16 cellular contexts compared by ENCODE assay signal in the genomic region with DNA sequence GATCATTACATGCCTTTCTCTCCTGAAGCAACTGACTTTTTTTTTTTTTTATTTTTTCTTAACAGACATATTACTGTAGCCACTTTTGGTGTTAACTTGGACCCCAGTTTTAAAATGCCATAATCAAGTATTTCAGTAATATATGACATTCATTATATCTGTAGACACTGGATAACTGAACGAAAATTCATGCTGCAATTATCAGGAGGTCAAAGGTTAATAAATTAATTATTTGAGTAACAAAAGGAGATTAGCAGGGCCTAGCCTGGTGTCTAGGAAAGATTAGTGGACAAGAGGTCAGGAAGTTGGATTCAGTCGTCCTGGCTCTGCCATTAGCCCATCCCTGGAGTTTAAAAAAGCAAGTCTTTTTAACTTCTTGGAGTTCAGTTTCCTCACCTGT.
DNase-seq lines count a peak whose midpoint lies in the region; ATAC-seq, FAIRE-seq and TF ChIP-seq lines count a peak whose summit lies in the region.
"Had no signal": no experiment of that assay in that cellular context is flagged by ENCODE, and none has a peak within 500 bp of the region (broad histone marks: within the 10 kb centered on the region; RNA-seq: fewer than 3 reads in every experiment).

No MANE protein-coding gene starts in this region.

- no peak for TF ChIP-seq EP300 in gastroesophageal sphincter (IDR thresholded peaks at IDR 0.05)

- ATAC-seq in natural killer cell treated with Interleukin-12 subunit alpha and Interleukin-12 subunit beta and Interleukin-15 and Interleukin-18, amount 100 ng/mL, for 72 hours = no peak
- ATAC-seq in natural killer cell (no peak), gastroesophageal sphincter (no peak), omental fat pad (ENCODE audit: low FRiP score) (no peak), PC-3 (no peak)
- ATAC-seq: CD8-positive, alpha-beta T cell; GM12878 had no signal

- peaks cover 7 to 84% of the 10 kb centered on the region in 2 donors for H3K36me3 ChIP-seq in gastroesophageal sphincter
- H3K36me3 ChIP-seq in small intestine (ENCODE audit: control insufficient read depth in 2 of 2, insufficient read depth in 2 of 2, low read length in 2 of 2) = no peaks in the 10 kb centered on the region
- no peaks in the 10 kb centered on the region for H3K36me3 ChIP-seq in PC-3 (ENCODE audit: low read depth, low read length)

- FAIRE-seq in small intestine (lab: Jason Lieb, UNC) = no peak
- FAIRE-seq: GM12878, H1, HTR-8/SVneo had no signal

- H3K27ac ChIP-seq in gastroesophageal sphincter (peak overlapping the region in 3 of 4 donors; percentile 25 to 67 (median 25)), small intestine (ENCODE audit: low read depth in 1 of 2, low read length in 1 of 2) (no peak overlapping the region), PC-3 (ENCODE audit: low read length) (no peak overlapping the region)
- H3K27ac ChIP-seq: BLaER1 treated with 17β-estradiol and CSF1 and Interleukin-3, amounts not matched to agents 10 nM and 100 nM had no signal

- no peaks in the 10 kb centered on the region for H4K20me1 ChIP-seq in PC-3 (ENCODE audit: low read length)
- H4K20me1 ChIP-seq: BLaER1 treated with 17β-estradiol and CSF1 and Interleukin-3, amounts not matched to agents 10 nM and 100 nM had no signal

- peak overlapping the region; percentile 51 to 100 for H3K27ac Mint-ChIP-seq in natural killer cell treated with Interleukin-12 subunit alpha and Interleukin-12 subunit beta and Interleukin-15 and Interleukin-18, amount 100 ng/mL, for 72 hours
- peak overlapping the region in 1 of 2 donors; percentile 99 for H3K27ac Mint-ChIP-seq in natural killer cell
- H3K27ac Mint-ChIP-seq: B cell; CD8-positive, alpha-beta T cell; H9 had no signal

- peaks cover 38 to 53% of the 10 kb centered on the region in 2 donors for H3K4me1 Mint-ChIP-seq in natural killer cell treated with Interleukin-12 subunit alpha and Interleukin-12 subunit beta and Interleukin-15 and Interleukin-18, amount 100 ng/mL, for 72 hours (ENCODE audit: low read depth in 2 of 2)
- peaks cover 39 to 41% of the 10 kb centered on the region in 2 donors for H3K4me1 Mint-ChIP-seq in natural killer cell

- DNase-seq in natural killer cell treated with Interleukin-12 subunit alpha and Interleukin-12 subunit beta and Interleukin-15 and Interleukin-18, amount 100 ng/mL, for 72 hours (ENCODE audit: low spot score) = no peak
- DNase-seq in natural killer cell (no peak), small intestine (peak; percentile 24), activated T-cell treated with anti-CD3 and anti-CD28 coated beads for 4 hours (no peak), omental fat pad (ENCODE audit: low spot score) (no peak), PC-3 (no peak)
- DNase-seq: Calu3; CD8-positive, alpha-beta T cell; DMS79 treated with DMSO at 0.1 percent for 48 hours; H9 had no signal

- no peak overlapping the region for H3K9ac ChIP-seq in PC-3 (ENCODE audit: low read length)
- H3K9ac ChIP-seq: BLaER1 treated with 17β-estradiol and CSF1 and Interleukin-3, amounts not matched to agents 10 nM and 100 nM had no signal

- peaks cover 4% of the 10 kb centered on the region for H3K9me3 Mint-ChIP-seq in natural killer cell treated with Interleukin-12 subunit alpha and Interleukin-12 subunit beta and Interleukin-15 and Interleukin-18, amount 100 ng/mL, for 72 hours
- no peaks in the 10 kb centered on the region for H3K9me3 Mint-ChIP-seq in natural killer cell
- H3K9me3 Mint-ChIP-seq: CD8-positive, alpha-beta T cell; H9 had no signal

- TF ChIP-seq POLR2A in gastroesophageal sphincter (IDR thresholded peaks at IDR 0.05) = no peak

- H3K4me3 Mint-ChIP-seq in natural killer cell treated with Interleukin-12 subunit alpha and Interleukin-12 subunit beta and Interleukin-15 and Interleukin-18, amount 100 ng/mL, for 72 hours = no peak overlapping the region
- H3K4me3 Mint-ChIP-seq in natural killer cell = no peak overlapping the region
- H3K4me3 Mint-ChIP-seq: B cell; CD8-positive, alpha-beta T cell; H9 had no signal

- H3K4me3 ChIP-seq in gastroesophageal sphincter (no peak overlapping the region), small intestine (ENCODE audit: low read depth in 1 of 2, low read length in 2 of 2) (no peak overlapping the region), PC-3 (ENCODE audit: low read length) (no peak overlapping the region)
- H3K4me3 ChIP-seq: BLaER1 treated with 17β-estradiol and CSF1 and Interleukin-3, amounts not matched to agents 10 nM and 100 nM; GM12878 had no signal

- H3K9me3 ChIP-seq in gastroesophageal sphincter (no peaks in the 10 kb centered on the region), small intestine (ENCODE audit: control insufficient read depth, low read depth) (no peaks in the 10 kb centered on the region), PC-3 (ENCODE audit: low read length) (no peaks in the 10 kb centered on the region)

- no peaks in the 10 kb centered on the region for H3K27me3 Mint-ChIP-seq in natural killer cell treated with Interleukin-12 subunit alpha and Interleukin-12 subunit beta and Interleukin-15 and Interleukin-18, amount 100 ng/mL, for 72 hours
- no peaks in the 10 kb centered on the region for H3K27me3 Mint-ChIP-seq in natural killer cell (ENCODE audit: low read depth in 2 of 2)
- H3K27me3 Mint-ChIP-seq: B cell had no signal

- no peak for TF ChIP-seq CTCF in natural killer cell (IDR thresholded peaks at IDR 0.05)
- no peak for TF ChIP-seq CTCF in gastroesophageal sphincter (IDR thresholded peaks at IDR 0.05)
- no peak for TF ChIP-seq CTCF in omental fat pad (IDR thresholded peaks at IDR 0.05)
- TF ChIP-seq CTCF in PC-3 (conservative IDR thresholded peaks at IDR 0.05; ENCODE audit: low read depth, low read length) = no peak

- CTCF ChIA-PET in PC-3 (lab: Charles Lee) = no interaction called here

- no peaks in the 10 kb centered on the region for H3K9me2 ChIP-seq in PC-3 (replicated peaks; ENCODE audit: low read length)

- no peaks in the 10 kb centered on the region for H3K27me3 ChIP-seq in gastroesophageal sphincter
- no peaks in the 10 kb centered on the region for H3K27me3 ChIP-seq in small intestine (ENCODE audit: control insufficient read depth in 2 of 2, insufficient read depth in 2 of 2, low read length in 2 of 2)
- no peaks in the 10 kb centered on the region for H3K27me3 ChIP-seq in PC-3 (ENCODE audit: low read length)
- H3K27me3 ChIP-seq: BLaER1 treated with 17β-estradiol and CSF1 and Interleukin-3, amounts not matched to agents 10 nM and 100 nM had no signal

- POLR2A ChIA-PET in PC-3 (lab: Charles Lee; ENCODE audit: unreplicated experiment) = no interaction called here

- WGBS in gastroesophageal sphincter (ENCODE audit: low coverage in 1 of 2), 2 donors = 69 to 83% methylated on average over 1 to 2 of the region's 2 CpGs
- WGBS in small intestine, 3 donors = 16 to 59% (median 36%) methylated on average over 2 of the region's 2 CpGs

- H2AFZ ChIP-seq in PC-3 (ENCODE audit: low read length) = no peak overlapping the region

- no peak overlapping the region for H3K4me2 ChIP-seq in PC-3 (ENCODE audit: low read length)
- H3K4me2 ChIP-seq: BLaER1 treated with 17β-estradiol and CSF1 and Interleukin-3, amounts not matched to agents 10 nM and 100 nM had no signal

- peaks cover 2 to 20% (median 8%) of the 10 kb centered on the region in 3 donors for H3K4me1 ChIP-seq in gastroesophageal sphincter
- H3K4me1 ChIP-seq in small intestine (ENCODE audit: control insufficient read depth in 2 of 2, insufficient read depth in 1 of 2, low read depth in 1 of 2, low read length in 1 of 2) = peaks cover 0 to 4% of the 10 kb centered on the region in 2 donors
- H3K4me1 ChIP-seq in PC-3 (ENCODE audit: insufficient read depth, low read length) = no peaks in the 10 kb centered on the region

- H3K79me2 ChIP-seq in PC-3 (ENCODE audit: low read length) = no peaks in the 10 kb centered on the region

- H3F3A ChIP-seq in PC-3 (ENCODE audit: low read length, unreplicated experiment) = no peaks in the 10 kb centered on the region

- H3K36me3 Mint-ChIP-seq in natural killer cell treated with Interleukin-12 subunit alpha and Interleukin-12 subunit beta and Interleukin-15 and Interleukin-18, amount 100 ng/mL, for 72 hours = peaks cover 42% of the 10 kb centered on the region
- H3K36me3 Mint-ChIP-seq in natural killer cell = peaks cover 23% of the 10 kb centered on the region

- no TSS peak for BruUV-seq in PC-3 (replicated peaks; lab: Mats Ljungman, UMichigan)

- intact Hi-C loops in natural killer cell (cut with micrococcal nuclease) = no loop called here
- intact Hi-C loops in PC-3 (cut with micrococcal nuclease) = no loop called here

Comparison
In these comparisons a context has a peak if more than half of its experiments do, and no peak if none do; other contexts are left out.
1. H3K27ac ChIP-seq: peak in gastroesophageal sphincter (3 of 4); none in small intestine (0 of 2) and PC-3 (single experiment).